Comparison of ENCODE assay signal across 9 cellular contexts in genomic region chr7:28178537-28178936, GRCh38. TPM values are rescaled to one million over a fixed set of nuclear protein-coding genes. Genes with fewer than 3 reads are reported as not detected.
DNase-seq lines count a peak whose midpoint lies in the region; ATAC-seq and TF ChIP-seq lines count a peak whose summit lies in the region.
"Had no signal": no experiment of that assay in that cellular context is flagged by ENCODE, and none has a peak within 500 bp of the region (broad histone marks: within the 10 kb centered on the region; RNA-seq: fewer than 3 reads in every experiment).

No MANE protein-coding gene starts in this region.

- no peak overlapping the region for H3K14ac ChIP-seq in neuronal stem cell (ENCODE audit: low read length)

- H3K9me3 ChIP-seq in CD4-positive, CD25-positive, alpha-beta regulatory T cell (ENCODE audit: control insufficient read depth in 2 of 2, low read length in 2 of 2): no peaks in the 10 kb centered on the region
- no peaks in the 10 kb centered on the region for H3K9me3 ChIP-seq in neuronal stem cell (replicated peaks in 1 of 2; ENCODE audit: control insufficient read depth in 2 of 2, insufficient read depth in 1 of 2, low read depth in 1 of 2, low read length in 2 of 2)

- no peak overlapping the region for H3K4me2 ChIP-seq in neuronal stem cell (ENCODE audit: insufficient read depth, low read length, poor library complexity, severe bottlenecking)

- no peak overlapping the region for H2BK15ac ChIP-seq in neuronal stem cell (ENCODE audit: low read length)

- DNase-seq in CD4-positive, CD25-positive, alpha-beta regulatory T cell: peak in 2 of 3 donors; percentile 24 to 55
- DNase-seq in choroid plexus epithelial cell (ENCODE audit: low read depth) (no peak), neuronal stem cell (ENCODE audit: low spot score) (no peak)

- no peak overlapping the region for H2BK12ac ChIP-seq in neuronal stem cell (ENCODE audit: low read length)

- no peak overlapping the region for H4K91ac ChIP-seq in neuronal stem cell (ENCODE audit: low read depth, low read length, poor library complexity)

- TF ChIP-seq CTCF in choroid plexus epithelial cell (conservative IDR thresholded peaks at IDR 0.05; ENCODE audit: low read depth, low read length): no peak

- H3K4me1 ChIP-seq in CD4-positive, CD25-positive, alpha-beta regulatory T cell (ENCODE audit: control insufficient read depth, insufficient read depth, low read length, poor library complexity, severe bottlenecking): peaks cover 23% of the 10 kb centered on the region
- peaks cover 0 to 2% of the 10 kb centered on the region in 2 donors for H3K4me1 ChIP-seq in neuronal stem cell (ENCODE audit: control insufficient read depth in 2 of 2, insufficient read depth in 1 of 2, low read depth in 1 of 2, low read length in 2 of 2)

- H3K9ac ChIP-seq in neuronal stem cell (ENCODE audit: low read depth, low read length, poor library complexity): no peak overlapping the region

- H3K4me3 ChIP-seq in CD4-positive, CD25-positive, alpha-beta regulatory T cell (ENCODE audit: low read depth, low read length): peak overlapping the region; percentile 80
- H3K4me3 ChIP-seq in choroid plexus epithelial cell (ENCODE audit: low read depth, low read length) (peak overlapping the region; percentile 79), neuronal stem cell (ENCODE audit: low read length in 2 of 2) (no peak overlapping the region)
- H3K4me3 ChIP-seq: K562 had no signal

- no peaks in the 10 kb centered on the region for H3K79me1 ChIP-seq in neuronal stem cell (ENCODE audit: low read depth, low read length)

- no peak overlapping the region for H2AK5ac ChIP-seq in neuronal stem cell (ENCODE audit: low read depth, low read length)

- H3K18ac ChIP-seq in neuronal stem cell (ENCODE audit: low read length): no peak overlapping the region

- no peaks in the 10 kb centered on the region for H3K9me3 Mint-ChIP-seq in CD4-positive, CD25-positive, alpha-beta regulatory T cell
- peaks cover 0 to 2% (median 0%) of the 10 kb centered on the region in 3 donors for H3K9me3 Mint-ChIP-seq in IgD-negative memory B cell

- H3K36me3 ChIP-seq in CD4-positive, CD25-positive, alpha-beta regulatory T cell (ENCODE audit: control insufficient read depth, insufficient read depth, low read length): no peaks in the 10 kb centered on the region
- no peaks in the 10 kb centered on the region for H3K36me3 ChIP-seq in neuronal stem cell (replicated peaks in 1 of 2; ENCODE audit: control insufficient read depth in 2 of 2, insufficient read depth in 2 of 2, low read length in 2 of 2)

- H2AFZ ChIP-seq in neuronal stem cell (ENCODE audit: low read length): peak overlapping the region; percentile 87

- H3K36me3 Mint-ChIP-seq in CD4-positive, CD25-positive, alpha-beta regulatory T cell: no peaks in the 10 kb centered on the region
- no peaks in the 10 kb centered on the region for H3K36me3 Mint-ChIP-seq in IgD-negative memory B cell

- peak overlapping the region; percentile 59 for H3K27ac ChIP-seq in CD4-positive, CD25-positive, alpha-beta regulatory T cell (ENCODE audit: insufficient read depth, low read length, poor library complexity, severe bottlenecking)
- no peak overlapping the region for H3K27ac ChIP-seq in neuronal stem cell (replicated peaks; ENCODE audit: low read length)

- H3K4me1 Mint-ChIP-seq in CD4-positive, CD25-positive, alpha-beta regulatory T cell: peaks cover 36 to 62% (median 47%) of the 10 kb centered on the region in 4 donors
- peaks cover 34 to 48% (median 42%) of the 10 kb centered on the region in 3 donors for H3K4me1 Mint-ChIP-seq in IgD-negative memory B cell

- no peak overlapping the region for H3K23ac ChIP-seq in neuronal stem cell (ENCODE audit: low read depth, low read length, poor library complexity)

- no CpG with 5 or more reads among the region's 5 CpGs for WGBS in neuronal stem cell (ENCODE audit: extremely low coverage in 2 of 2, insufficient read length in 2 of 2, insufficient replicate concordance in 1 of 2), 2 donors

- no peak overlapping the region for H2BK120ac ChIP-seq in neuronal stem cell (ENCODE audit: low read depth, low read length)

- H3K4ac ChIP-seq in neuronal stem cell (ENCODE audit: low read length): no peak overlapping the region

- H4K8ac ChIP-seq in neuronal stem cell (ENCODE audit: low read depth, low read length): no peak overlapping the region

- no peak overlapping the region for H2BK5ac ChIP-seq in neuronal stem cell (ENCODE audit: low read length)

- ATAC-seq in CD4-positive, CD25-positive, alpha-beta regulatory T cell (ENCODE audit: low read depth in 2 of 2): no peak
- ATAC-seq in GM21786 (IDR thresholded peaks at IDR 0.05; ENCODE audit: unreplicated experiment): no peak
- no peak for ATAC-seq in HG02678 (IDR thresholded peaks at IDR 0.05; ENCODE audit: unreplicated experiment)
- ATAC-seq in HG02938 (IDR thresholded peaks at IDR 0.05; ENCODE audit: unreplicated experiment): no peak
- no peak for ATAC-seq in GM19467 (IDR thresholded peaks at IDR 0.05; ENCODE audit: unreplicated experiment)
- ATAC-seq: K562 had no signal

- no peaks in the 10 kb centered on the region for H3K27me3 ChIP-seq in CD4-positive, CD25-positive, alpha-beta regulatory T cell (ENCODE audit: control insufficient read depth, insufficient read depth, low read length)
- H3K27me3 ChIP-seq in neuronal stem cell (ENCODE audit: control insufficient read depth in 3 of 3, insufficient read depth in 3 of 3, low read depth in 1 of 3, low read length in 3 of 3): peaks cover 4 to 70% (median 16%) of the 10 kb centered on the region in 3 experiments

- no peaks in the 10 kb centered on the region for H3K27me3 Mint-ChIP-seq in CD4-positive, CD25-positive, alpha-beta regulatory T cell
- H3K27me3 Mint-ChIP-seq in IgD-negative memory B cell: no peaks in the 10 kb centered on the region

- H3K4me3 Mint-ChIP-seq in CD4-positive, CD25-positive, alpha-beta regulatory T cell: peak overlapping the region; percentile 86 to 99 (median 90)
- peak overlapping the region; percentile 85 to 91 (median 88) for H3K4me3 Mint-ChIP-seq in IgD-negative memory B cell

- H3K27ac Mint-ChIP-seq in CD4-positive, CD25-positive, alpha-beta regulatory T cell: peak overlapping the region; percentile 39 to 93 (median 85)
- peak overlapping the region; percentile 90 to 96 (median 93) for H3K27ac Mint-ChIP-seq in IgD-negative memory B cell

RNA-seq across cellular contexts. Expression of gene JAZF1, which starts 2.1 kb away (rescaled TPM):
- 30.7 TPM for total RNA-seq in CD4-positive, CD25-positive, alpha-beta regulatory T cell
- polyA plus RNA-seq in CD4-positive, CD25-positive, alpha-beta regulatory T cell: 10 to 100 TPM in 1 of 4 donors, 1 to 10 TPM in 3; 6.4 to 13.3 (median 7.5) TPM
- 13.7 TPM for polyA plus RNA-seq in IgD-negative memory B cell
- polyA plus RNA-seq in neuronal stem cell (2013, experiment 1 of 2): 2.6 TPM
- 2.6 TPM for polyA plus RNA-seq in neuronal stem cell (2013, experiment 2 of 2)

Comparison
In these comparisons a context has a peak if more than half of its experiments do, and no peak if none do; other contexts are left out.
1. DNase-seq: peak in CD4-positive, CD25-positive, alpha-beta regulatory T cell (2 of 3); none in choroid plexus epithelial cell (single experiment) and neuronal stem cell (single experiment).
2. H3K4me3 ChIP-seq: peak in CD4-positive, CD25-positive, alpha-beta regulatory T cell (single experiment) and choroid plexus epithelial cell (single experiment); none in neuronal stem cell (0 of 2).